15 cellular contexts compared by ENCODE assay signal in genomic region chr3:171055336-171056178, GRCh38. TPM values are rescaled to one million over a fixed set of nuclear protein-coding genes. Genes with fewer than 3 reads are reported as not detected.
DNase-seq lines count a peak whose midpoint lies in the region; ATAC-seq and TF ChIP-seq lines count a peak whose summit lies in the region.
"Had no signal": no experiment of that assay in that cellular context is flagged by ENCODE, and none has a peak within 500 bp of the region (broad histone marks: within the 10 kb centered on the region; RNA-seq: fewer than 3 reads in every experiment).

No MANE protein-coding gene starts in this region.

- peaks cover 16% of the 10 kb centered on the region for H3F3A ChIP-seq in SK-N-SH (replicated peaks; ENCODE audit: insufficient read depth)

- TF ChIP-seq CTCF in HFFc6 (IDR thresholded peaks at IDR 0.05), result no peak
- no peak for TF ChIP-seq CTCF in SK-N-SH (IDR thresholded peaks at IDR 0.05)

- H4K20me1 ChIP-seq in SK-N-SH (ENCODE audit: insufficient read depth), result no peaks in the 10 kb centered on the region

- TF ChIP-seq EP300 in SK-N-SH (IDR thresholded peaks at IDR 0.05; ENCODE audit: borderline replicate concordance in 1 of 2, low read depth in 1 of 2, low read length in 1 of 2), result no peak

- H3K4me2 ChIP-seq in SK-N-SH, result peak overlapping the region; percentile 50
- H3K4me2 ChIP-seq: neural progenitor cell had no signal

- POLR2A ChIA-PET in SK-N-SH (lab: Yijun Ruan, JAX), result no interaction called here
- POLR2A ChIA-PET in naive thymus-derived CD8-positive, alpha-beta T cell (lab: Charles Lee), result no interaction called here

- 58% methylated on average over 4 of the region's 4 CpGs for WGBS in SK-N-SH (ENCODE audit: low lambda C conversion rate)

- no peaks in the 10 kb centered on the region for H3K9me3 Mint-ChIP-seq in HFFc6
- peaks cover 0 to 7% (median 0%) of the 10 kb centered on the region in 9 donors for H3K9me3 Mint-ChIP-seq in naive thymus-derived CD8-positive, alpha-beta T cell
- H3K9me3 Mint-ChIP-seq: activated T-helper 2 cell treated with anti-CD3 and anti-CD28 coated beads, Interferon-gamma antibody, Interleukin-2, Interleukin-4, amounts not matched to agents 10 μg/mL and 5 μg/mL and 100 μg/mL, durations not matched to agents 14 hours and 24 hours and 36 hours had no signal

- H3K9me2 ChIP-seq in SK-N-SH, result no peaks in the 10 kb centered on the region

- no peaks in the 10 kb centered on the region for H3K27me3 ChIP-seq in SK-N-SH (ENCODE audit: insufficient read depth)
- H3K27me3 ChIP-seq: neural progenitor cell, testis had no signal

- no peak overlapping the region for H3K27ac Mint-ChIP-seq in HFFc6
- no peak overlapping the region for H3K27ac Mint-ChIP-seq in naive thymus-derived CD8-positive, alpha-beta T cell
- H3K27ac Mint-ChIP-seq: activated T-helper 2 cell treated with anti-CD3 and anti-CD28 coated beads, Interferon-gamma antibody, Interleukin-2, Interleukin-4, amounts not matched to agents 10 μg/mL and 5 μg/mL and 100 μg/mL, durations not matched to agents 14 hours and 24 hours and 36 hours; brain; neural progenitor cell had no signal

- no peak for TF ChIP-seq RAD21 in SK-N-SH (IDR thresholded peaks at IDR 0.05; ENCODE audit: low read length)

- peaks cover 0 to 8% of the 10 kb centered on the region in 2 experiments for H3K36me3 ChIP-seq in SK-N-SH (replicated peaks in 1 of 2; ENCODE audit: control insufficient read depth in 1 of 2, insufficient read depth in 2 of 2, low read length in 1 of 2)
- H3K36me3 ChIP-seq: neural progenitor cell had no signal

- peaks cover 0 to 29% of the 10 kb centered on the region in 2 experiments; a peak in 2 of 4 replicates for H3K4me1 ChIP-seq in SK-N-SH (ENCODE audit: control insufficient read depth in 1 of 2, insufficient read depth in 2 of 2, low read depth in 1 of 2, low read length in 1 of 2)
- H3K4me1 ChIP-seq: neural progenitor cell, testis had no signal

- no peak overlapping the region; the same call in 1 of the 2 replicates for H2AFZ ChIP-seq in SK-N-SH (ENCODE audit: low read depth)
- H2AFZ ChIP-seq: neural progenitor cell had no signal

- peaks cover 4% of the 10 kb centered on the region; the same call in 1 of the 2 replicates for H3K36me3 Mint-ChIP-seq in HFFc6 (ENCODE audit: low read depth)
- H3K36me3 Mint-ChIP-seq in naive thymus-derived CD8-positive, alpha-beta T cell, result peaks cover 0 to 6% (median 0%) of the 10 kb centered on the region in 3 donors
- H3K36me3 Mint-ChIP-seq: brain, neural progenitor cell had no signal

- H3K9ac ChIP-seq in SK-N-SH, result peak overlapping the region; percentile 35; the same call in 1 of the 2 replicates
- H3K9ac ChIP-seq: neural progenitor cell had no signal

- DNase-seq in HFFc6, result peak; percentile 48
- no peak for DNase-seq in SK-N-SH
- DNase-seq in fibroblast of gingiva (ENCODE audit: low read depth), result peak; percentile 17
- peak; percentile 21 for DNase-seq in stromal cell of bone marrow (ENCODE audit: low read depth)
- no peak for DNase-seq in cerebellar nuclear complex (lab: John Stamatoyannopoulos, UW)
- DNase-seq in naive thymus-derived CD8-positive, alpha-beta T cell, result no peak
- DNase-seq in activated T-cell treated with anti-CD3 and anti-CD28 coated beads for 4 hours, result no peak
- DNase-seq: activated CD4-positive, alpha-beta T cell treated with anti-CD3 and anti-CD28 coated beads, Interleukin-2, amount 50 U/mL, for 1 hour; NCI-H2171; testis had no signal

- peaks cover 2% of the 10 kb centered on the region for H3K27me3 Mint-ChIP-seq in HFFc6 (ENCODE audit: insufficient read depth)
- peaks cover 0 to under 1% (median 0%) of the 10 kb centered on the region in 5 donors for H3K27me3 Mint-ChIP-seq in naive thymus-derived CD8-positive, alpha-beta T cell
- H3K27me3 Mint-ChIP-seq: brain had no signal

- H3K4me3 ChIP-seq in SK-N-SH (ENCODE audit: low read depth in 2 of 2, low read length in 1 of 2), result peak overlapping the region in 1 of 2 experiments; percentile 7; a peak in 2 of 4 replicates
- H3K4me3 ChIP-seq: lung, neural progenitor cell, testis had no signal

- CTCF ChIA-PET in SK-N-SH (lab: Yijun Ruan, JAX), result interaction anchor here (0.9 to 1.6 kb wide), 4 partner anchors 10 to 511 kb away, joined by 3 to 6 read pairs (median 3); no protein-coding TSS in a partner anchor

- no peaks in the 10 kb centered on the region for H3K79me2 ChIP-seq in SK-N-SH (ENCODE audit: insufficient read depth)

- ATAC-seq in naive thymus-derived CD8-positive, alpha-beta T cell, result no peak

- peak overlapping the region in 1 of 2 experiments; percentile 85; a peak in 2 of 4 replicates for H3K27ac ChIP-seq in SK-N-SH (ENCODE audit: low read depth in 2 of 2, low read length in 1 of 2)
- H3K27ac ChIP-seq: neural progenitor cell, testis had no signal

- H3K9me3 ChIP-seq in SK-N-SH, result no peaks in the 10 kb centered on the region
- H3K9me3 ChIP-seq: testis had no signal

- no peak overlapping the region; the same call in 1 of the 2 replicates for H3K4me3 Mint-ChIP-seq in HFFc6
- no peak overlapping the region for H3K4me3 Mint-ChIP-seq in naive thymus-derived CD8-positive, alpha-beta T cell
- H3K4me3 Mint-ChIP-seq: brain, neural progenitor cell had no signal

- peaks cover 2% of the 10 kb centered on the region for H3K4me1 Mint-ChIP-seq in HFFc6 (ENCODE audit: low read depth)
- H3K4me1 Mint-ChIP-seq in naive thymus-derived CD8-positive, alpha-beta T cell, result peaks cover 0 to 3% (median 0%) of the 10 kb centered on the region in 4 donors
- H3K4me1 Mint-ChIP-seq: brain, neural progenitor cell had no signal

TF ChIP-seq in SK-N-SH, 30 proteins besides CTCF, POLR2A, EP300 and RAD21:
- TF ChIP-seq TEAD4 (IDR thresholded peaks at IDR 0.05; ENCODE audit: borderline replicate concordance, insufficient read depth) (peak; percentile 32; the same call in 1 of the 2 replicates), JUND (IDR thresholded peaks at IDR 0.05) (peak; percentile 47), GABPA (IDR thresholded peaks at IDR 0.05; ENCODE audit: low read depth) (no peak), RXRA (IDR thresholded peaks at IDR 0.05; ENCODE audit: borderline replicate concordance, low read depth) (peak; percentile 32; the same call in 1 of the 2 replicates), MXI1 (IDR thresholded peaks at IDR 0.05; ENCODE audit: low read depth, low read length) (no peak)
- TF ChIP-seq, protein P1, sequence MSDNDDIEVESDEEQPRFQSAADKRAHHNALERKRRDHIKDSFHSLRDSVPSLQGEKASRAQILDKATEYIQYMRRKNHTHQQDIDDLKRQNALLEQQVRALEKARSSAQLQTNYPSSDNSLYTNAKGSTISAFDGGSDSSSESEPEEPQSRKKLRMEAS (IDR thresholded peaks at IDR 0.05; ENCODE audit: low read depth), result 0 out of 2 replicates have a peak, but pooled peaks have one; percentile 19

RNA-seq across cellular contexts. Expression of gene SLC2A2, which starts 29.0 kb away (rescaled TPM):
- not detected for total RNA-seq in HFFc6 (2021; fragmentation: NEBNext Ultra II Directional; extraction: Animal tissue kit (Norgen Biotek cat#: 25700))
- polyA plus RNA-seq in SK-N-SH (2012; rRNA removed), result 0.59 and 0.63 TPM in 2 replicates
- 0.66 and 1.1 TPM in 2 replicates for polyA plus RNA-seq in SK-N-SH (2012; cell fraction: cytosol; rRNA removed)
- polyA plus RNA-seq in SK-N-SH (2012; cell fraction: nucleus; rRNA removed), result 0.31 and 0.74 TPM in 2 replicates
- not detected for total RNA-seq in naive thymus-derived CD8-positive, alpha-beta T cell
- polyA plus RNA-seq in naive thymus-derived CD8-positive, alpha-beta T cell, result not detected
- total RNA-seq: activated T-helper 2 cell treated with anti-CD3 and anti-CD28 coated beads, Interferon-gamma antibody, Interleukin-2, Interleukin-4, amounts not matched to agents 10 μg/mL and 5 μg/mL and 100 μg/mL, durations not matched to agents 14 hours and 24 hours and 36 hours; T-helper 1 cell treated with Interleukin-12 subunit alpha and Interleukin-12 subunit beta and Interleukin-4 antibody, amounts not matched to agents 30 ng/mL and 1 ng/mL, for 36 hours; testis had no signal
- polyA plus RNA-seq: lung had no signal

Comparison
In these comparisons a context has a peak if more than half of its experiments do, and no peak if none do; other contexts are left out.
1. DNase-seq: peak in HFFc6 (single experiment), fibroblast of gingiva (single experiment) and stromal cell of bone marrow (single experiment); none in SK-N-SH (single experiment), cerebellar nuclear complex (0 of 2), naive thymus-derived CD8-positive, alpha-beta T cell (0 of 10) and activated T-cell treated with anti-CD3 and anti-CD28 coated beads for 4 hours (single experiment).